In the genomic region with DNA sequence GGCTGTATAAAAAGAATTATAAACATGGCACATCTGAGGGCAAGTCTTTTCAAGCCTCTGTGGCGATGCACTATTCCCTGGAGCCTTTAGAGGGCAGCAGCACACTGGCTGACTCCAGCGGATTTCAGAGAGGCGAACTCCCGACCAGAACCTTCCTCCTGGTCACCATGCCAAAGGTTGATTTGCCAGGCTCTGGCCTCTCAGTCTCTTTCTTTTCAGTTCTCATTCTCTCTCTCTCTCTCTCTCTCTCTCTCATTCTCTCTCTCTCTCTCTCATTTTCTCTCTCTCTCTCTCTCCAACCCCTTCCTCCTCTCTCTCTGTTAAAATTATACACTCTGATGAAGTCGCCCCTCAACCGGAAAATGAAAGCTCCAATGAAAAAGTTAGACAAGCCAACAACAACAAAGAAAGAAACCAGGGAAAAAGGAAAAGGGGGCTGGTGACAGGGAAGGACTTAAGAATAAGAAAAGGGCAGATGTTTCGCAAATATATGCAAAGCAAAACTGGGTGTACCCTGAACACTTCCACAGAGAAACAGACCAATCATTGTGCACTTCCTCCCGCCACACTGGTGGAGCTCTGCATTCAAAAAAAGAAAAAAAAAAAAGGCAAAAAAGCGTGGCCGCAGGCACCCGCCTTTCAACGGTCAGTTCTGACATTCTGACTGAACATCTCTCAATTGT, we compare ENCODE assay signal across 8 cellular contexts.
DNase-seq lines count a peak whose midpoint lies in the region; ATAC-seq and TF ChIP-seq lines count a peak whose summit lies in the region.

No MANE protein-coding gene starts in this region.

- H3K27ac Mint-ChIP-seq in activated naive CD8-positive, alpha-beta T cell treated with anti-CD3 and anti-CD28 coated beads, Interleukin-2, amount 50 U/mL, for 24 hours, result peak overlapping the region; percentile 81
- H3K27ac Mint-ChIP-seq in progenitor cell of endocrine pancreas, result no peak overlapping the region
- H3K27ac Mint-ChIP-seq in type B pancreatic cell, result no peak overlapping the region

- peak overlapping the region; percentile 51 for H3K4me3 Mint-ChIP-seq in activated naive CD8-positive, alpha-beta T cell treated with anti-CD3 and anti-CD28 coated beads, Interleukin-2, amount 50 U/mL, for 24 hours
- no peak overlapping the region for H3K4me3 Mint-ChIP-seq in progenitor cell of endocrine pancreas (ENCODE audit: low read depth)
- no peak overlapping the region for H3K4me3 Mint-ChIP-seq in type B pancreatic cell

- peak; percentile 89 for DNase-seq in ELR (ENCODE audit: low read depth)
- peak; percentile 79 for DNase-seq in LoVo (ENCODE audit: low spot score)
- DNase-seq in SW 1271 (lab: John Stamatoyannopoulos, UW), result peak; percentile 40 to 60
- peak; percentile 79 for DNase-seq in activated naive CD8-positive, alpha-beta T cell treated with anti-CD3 and anti-CD28 coated beads, Interleukin-2, amount 50 U/mL, for 24 hours
- DNase-seq in cardiac septum (ENCODE audit: low spot score), result peak; percentile 89
- DNase-seq in progenitor cell of endocrine pancreas (ENCODE audit: low spot score, unreplicated experiment), result peak; percentile 53
- peak; percentile 70 for DNase-seq in type B pancreatic cell (ENCODE audit: extremely low spot score, unreplicated experiment)

- no peaks in the 10 kb centered on the region for H3K9me3 Mint-ChIP-seq in activated naive CD8-positive, alpha-beta T cell treated with anti-CD3 and anti-CD28 coated beads, Interleukin-2, amount 50 U/mL, for 24 hours
- no peaks in the 10 kb centered on the region for H3K9me3 Mint-ChIP-seq in progenitor cell of endocrine pancreas (ENCODE audit: low read depth)
- H3K9me3 Mint-ChIP-seq in type B pancreatic cell, result no peaks in the 10 kb centered on the region

- ATAC-seq in GM21737 (IDR thresholded peaks at IDR 0.05; ENCODE audit: unreplicated experiment), result peak; percentile 84
- ATAC-seq in activated naive CD8-positive, alpha-beta T cell treated with anti-CD3 and anti-CD28 coated beads, Interleukin-2, amount 50 U/mL, for 24 hours, result peak; percentile 89

- peaks cover 3% of the 10 kb centered on the region for H3K36me3 Mint-ChIP-seq in activated naive CD8-positive, alpha-beta T cell treated with anti-CD3 and anti-CD28 coated beads, Interleukin-2, amount 50 U/mL, for 24 hours (ENCODE audit: low read depth)
- peaks cover 7% of the 10 kb centered on the region for H3K36me3 Mint-ChIP-seq in progenitor cell of endocrine pancreas (ENCODE audit: insufficient read depth)
- peaks cover 5% of the 10 kb centered on the region for H3K36me3 Mint-ChIP-seq in type B pancreatic cell

- peak; percentile 93 for TF ChIP-seq CTCF in progenitor cell of endocrine pancreas (IDR thresholded peaks at IDR 0.05; ENCODE audit: unreplicated experiment)
- peak; percentile 94 for TF ChIP-seq CTCF in type B pancreatic cell (conservative IDR thresholded peaks at IDR 0.05)

- peaks cover 15% of the 10 kb centered on the region for H3K4me1 Mint-ChIP-seq in activated naive CD8-positive, alpha-beta T cell treated with anti-CD3 and anti-CD28 coated beads, Interleukin-2, amount 50 U/mL, for 24 hours
- H3K4me1 Mint-ChIP-seq in progenitor cell of endocrine pancreas (ENCODE audit: low read depth) (peaks cover 2% of the 10 kb centered on the region), type B pancreatic cell (ENCODE audit: unreplicated experiment) (peaks cover 5% of the 10 kb centered on the region)

- intact Hi-C loops in cardiac septum (cut with DNase I), result loop anchor here (2.0 to 10.0 kb wide), 6 partner anchors 35 to 1273 kb away; partner anchors contain the start of gene ZBTB20

- H3K27me3 Mint-ChIP-seq in activated naive CD8-positive, alpha-beta T cell treated with anti-CD3 and anti-CD28 coated beads, Interleukin-2, amount 50 U/mL, for 24 hours, result no peaks in the 10 kb centered on the region
- no peaks in the 10 kb centered on the region for H3K27me3 Mint-ChIP-seq in progenitor cell of endocrine pancreas
- H3K27me3 Mint-ChIP-seq in type B pancreatic cell, result no peaks in the 10 kb centered on the region

Comparison
In these comparisons a context has a peak if more than half of its experiments do, and no peak if none do; other contexts are left out.
1. Peak in every context shown above with its lines: DNase-seq and ATAC-seq.